23 cellular contexts compared by ENCODE assay signal in the genomic region with DNA sequence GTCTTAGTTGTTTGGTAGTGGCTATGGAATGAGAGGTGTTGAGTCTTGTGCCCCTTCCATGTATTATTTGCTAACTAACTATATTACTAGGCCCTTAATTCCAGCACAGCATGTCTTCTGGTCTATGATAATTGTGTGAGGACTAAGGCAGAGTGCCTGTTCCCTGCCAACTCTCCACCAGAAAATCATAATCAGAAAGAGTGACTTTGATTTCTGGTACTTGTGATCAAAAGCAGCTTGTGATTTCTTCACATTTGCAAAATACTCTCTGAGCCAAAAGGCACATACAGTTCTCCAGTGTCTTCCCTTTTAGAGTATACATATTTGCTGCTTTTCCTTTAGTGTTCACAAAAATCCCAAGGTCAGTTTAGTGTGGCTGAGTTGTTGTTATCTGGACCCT.
DNase-seq lines count a peak whose midpoint lies in the region; ATAC-seq and TF ChIP-seq lines count a peak whose summit lies in the region.
"Had no signal": no experiment of that assay in that cellular context is flagged by ENCODE, and none has a peak within 500 bp of the region (broad histone marks: within the 10 kb centered on the region; RNA-seq: fewer than 3 reads in every experiment).

No MANE protein-coding gene starts in this region.

- no peaks in the 10 kb centered on the region for H3K4me1 Mint-ChIP-seq in activated CD4-positive, alpha-beta T cell treated with anti-CD3 and anti-CD28 coated beads, Interleukin-2, amount 10 ng/mL, durations not matched to agents 7 days and 5 days
- H3K4me1 Mint-ChIP-seq: B cell; CD4-positive, CD25-positive, alpha-beta regulatory T cell had no signal

- no peaks in the 10 kb centered on the region; the same call in 1 of the 2 replicates for H3F3A ChIP-seq in PC-9 (ENCODE audit: insufficient read depth, low read depth)

- DNase-seq in PC-9 (no peak), fibroblast of peridontal ligament (ENCODE audit: extremely low read depth) (peak; percentile 63), SKM-1 treated with dmso at 0.1 percent for 144 hours (lab: John Stamatoyannopoulos, UW; ENCODE audit: unreplicated experiment) (no peak), iPS-NIHi11 (ENCODE audit: low spot score) (no peak)
- DNase-seq in activated CD4-positive, alpha-beta T cell treated with anti-CD3 and anti-CD28 coated beads, Interleukin-2, amount 10 ng/mL, durations not matched to agents 7 days and 5 days: no peak
- DNase-seq: 8988T; CD4-positive, CD25-positive, alpha-beta regulatory T cell; COR-L47; DMS 273 treated with DMSO at 0.1 percent for 48 hours; DND-41; GOT3; KG1; NCI-H1417 treated with DMSO at 0.1 percent for 48 hours; NCI-H187 treated with DMSO at 0.1 percent for 48 hours; NCI-H2227 treated with DMSO at 0.1 percent for 48 hours; NCI-H510A treated with DMSO at 0.1 percent for 48 hours had no signal

- no peaks in the 10 kb centered on the region for H3K9me2 ChIP-seq in PC-9 (ENCODE audit: insufficient read depth)

- no peak for ATAC-seq in HG03571 (IDR thresholded peaks at IDR 0.05; ENCODE audit: unreplicated experiment)
- ATAC-seq: HCT116, HepG2 had no signal

- H3K27me3 Mint-ChIP-seq in activated CD4-positive, alpha-beta T cell treated with anti-CD3 and anti-CD28 coated beads, Interleukin-2, amount 10 ng/mL, durations not matched to agents 7 days and 5 days: no peaks in the 10 kb centered on the region
- H3K27me3 Mint-ChIP-seq: B cell; CD4-positive, CD25-positive, alpha-beta regulatory T cell had no signal

- H3K9ac ChIP-seq in skeletal muscle satellite cell (ENCODE audit: low read depth, low read length): peak overlapping the region; percentile 8

- peaks cover 8% of the 10 kb centered on the region for H3K36me3 Mint-ChIP-seq in activated CD4-positive, alpha-beta T cell treated with anti-CD3 and anti-CD28 coated beads, Interleukin-2, amount 10 ng/mL, durations not matched to agents 7 days and 5 days (ENCODE audit: low read depth)

- H3K9me3 Mint-ChIP-seq in activated CD4-positive, alpha-beta T cell treated with anti-CD3 and anti-CD28 coated beads, Interleukin-2, amount 10 ng/mL, durations not matched to agents 7 days and 5 days: no peaks in the 10 kb centered on the region

- no TSS peak for BruUV-seq in PC-9 (replicated peaks; lab: Mats Ljungman, UMichigan)

- no peak overlapping the region for H3K27ac Mint-ChIP-seq in activated CD4-positive, alpha-beta T cell treated with anti-CD3 and anti-CD28 coated beads, Interleukin-2, amount 10 ng/mL, durations not matched to agents 7 days and 5 days
- H3K27ac Mint-ChIP-seq: B cell had no signal

- H3K4me3 ChIP-seq in ACC112 (ENCODE audit: low read depth, low read length) (no peak overlapping the region), PC-9 (no peak overlapping the region), skeletal muscle satellite cell (ENCODE audit: low read length) (no peak overlapping the region)
- H3K4me3 ChIP-seq: SJSA1 had no signal

- H3K36me3 ChIP-seq in ACC112 (ENCODE audit: insufficient read depth, low read length) (peaks cover 6% of the 10 kb centered on the region; the same call in 1 of the 2 replicates), PC-9 (ENCODE audit: low read depth) (no peaks in the 10 kb centered on the region), skeletal muscle satellite cell (ENCODE audit: insufficient read depth, low read length) (no peaks in the 10 kb centered on the region)
- H3K36me3 ChIP-seq: SJSA1 had no signal

- H3K4me1 ChIP-seq in ACC112 (ENCODE audit: control insufficient read depth, insufficient read depth, low read length, unreplicated experiment) (peaks cover 16% of the 10 kb centered on the region), PC-9 (replicated peaks; ENCODE audit: insufficient read depth) (peaks cover 15% of the 10 kb centered on the region), skeletal muscle satellite cell (ENCODE audit: control insufficient read depth, insufficient read depth, low read length) (peaks cover 27% of the 10 kb centered on the region)

- CTCF ChIA-PET in PC-9 (lab: Charles Lee): no interaction called here
- CTCF ChIA-PET in activated CD4-positive, alpha-beta T cell treated with anti-CD3 and anti-CD28 coated beads, Interleukin-2, amount 10 ng/mL, durations not matched to agents 7 days and 5 days (lab: Charles Lee): no interaction called here

- peak overlapping the region; percentile 30 for H2AFZ ChIP-seq in ACC112 (ENCODE audit: low read length, unreplicated experiment)
- no peak overlapping the region for H2AFZ ChIP-seq in PC-9

- H3K79me2 ChIP-seq in ACC112 (ENCODE audit: control insufficient read depth, insufficient read depth, low read length, unreplicated experiment) (no peaks in the 10 kb centered on the region), PC-9 (ENCODE audit: low read depth) (no peaks in the 10 kb centered on the region)

- no peaks in the 10 kb centered on the region for H3K27me3 ChIP-seq in ACC112 (ENCODE audit: insufficient read depth, low read length)
- no peaks in the 10 kb centered on the region for H3K27me3 ChIP-seq in PC-9 (ENCODE audit: insufficient read depth, low read depth)
- H3K27me3 ChIP-seq in skeletal muscle satellite cell (ENCODE audit: control insufficient read depth, insufficient read depth, low read length): no peaks in the 10 kb centered on the region
- H3K27me3 ChIP-seq: SJSA1 had no signal

- no peaks in the 10 kb centered on the region for H4K20me1 ChIP-seq in PC-9 (ENCODE audit: insufficient read depth)

- no peak for TF ChIP-seq CTCF in PC-9 (conservative IDR thresholded peaks at IDR 0.05)

- intact Hi-C loops in PC-9 (cut with micrococcal nuclease; ENCODE audit: unreplicated experiment): no loop called here

- H3K4me3 Mint-ChIP-seq in activated CD4-positive, alpha-beta T cell treated with anti-CD3 and anti-CD28 coated beads, Interleukin-2, amount 10 ng/mL, durations not matched to agents 7 days and 5 days: no peak overlapping the region
- H3K4me3 Mint-ChIP-seq: B cell; CD4-positive, CD25-positive, alpha-beta regulatory T cell had no signal

- H3K9me3 ChIP-seq in PC-9 (ENCODE audit: insufficient read depth, low read depth) (no peaks in the 10 kb centered on the region), skeletal muscle satellite cell (replicated peaks; ENCODE audit: low read length) (no peaks in the 10 kb centered on the region)
- H3K9me3 ChIP-seq: SJSA1 had no signal

- H3K4me2 ChIP-seq in PC-9 (no peak overlapping the region), skeletal muscle satellite cell (ENCODE audit: low read length) (no peak overlapping the region)

- H3K27ac ChIP-seq in ACC112 (ENCODE audit: low read depth, low read length): peak overlapping the region; percentile 76
- H3K27ac ChIP-seq in PC-9: peak overlapping the region; percentile 62
- H3K27ac ChIP-seq: SJSA1 had no signal

- POLR2A ChIA-PET in PC-9 (lab: Charles Lee; ENCODE audit: unreplicated experiment): no interaction called here
- POLR2A ChIA-PET in activated CD4-positive, alpha-beta T cell treated with anti-CD3 and anti-CD28 coated beads, Interleukin-2, amount 10 ng/mL, durations not matched to agents 7 days and 5 days (lab: Charles Lee): no interaction called here
